Comparison of ENCODE assay signal across 27 cellular contexts in genomic region chr5:181138258-181138657, GRCh38. TPM values are rescaled to one million over a fixed set of nuclear protein-coding genes. Genes with fewer than 3 reads are reported as not detected.
DNase-seq lines count a peak whose midpoint lies in the region; ATAC-seq and TF ChIP-seq lines count a peak whose summit lies in the region.
"Had no signal": no experiment of that assay in that cellular context is flagged by ENCODE, and none has a peak within 500 bp of the region (broad histone marks: within the 10 kb centered on the region; RNA-seq: fewer than 3 reads in every experiment).

No MANE protein-coding gene starts in this region.

- BruUV-seq in PC-9 (replicated peaks; lab: Mats Ljungman, UMichigan): no TSS peak

- H3F3A ChIP-seq in PC-9 (ENCODE audit: insufficient read depth, low read depth): peaks cover 6% of the 10 kb centered on the region; the same call in 1 of the 2 replicates

- H3K79me2 ChIP-seq in PC-9 (ENCODE audit: low read depth) (no peaks in the 10 kb centered on the region), trophoblast cell (ENCODE audit: control insufficient read depth, insufficient read depth, low read length, poor library complexity) (no peaks in the 10 kb centered on the region)

- H3K14ac ChIP-seq in trophoblast cell (ENCODE audit: low read length): no peak overlapping the region

- H2AK5ac ChIP-seq in trophoblast cell (ENCODE audit: low read length): no peak overlapping the region

- no peak overlapping the region for H3K18ac ChIP-seq in trophoblast cell (ENCODE audit: low read length)

- H4K8ac ChIP-seq in trophoblast cell (ENCODE audit: low read depth, low read length): no peak overlapping the region

- no peaks in the 10 kb centered on the region for H4K20me1 ChIP-seq in PC-9 (ENCODE audit: insufficient read depth)

- no peak overlapping the region for H3K27ac ChIP-seq in PC-9
- H3K27ac ChIP-seq in trophoblast cell (ENCODE audit: low read depth, low read length): no peak overlapping the region
- H3K27ac ChIP-seq: stomach, tibial nerve had no signal

- H3K9me3 ChIP-seq in PC-9 (ENCODE audit: insufficient read depth, low read depth) (0 out of 2 replicates have a peak, but pooled peaks cover 8% of the 10 kb centered on the region), trophoblast cell (ENCODE audit: insufficient read depth, low read depth, low read length) (peaks cover 9% of the 10 kb centered on the region), BE2C (no peaks in the 10 kb centered on the region)

- POLR2A ChIA-PET in PC-9 (lab: Charles Lee; ENCODE audit: unreplicated experiment): no interaction called here

- H3K27me3 ChIP-seq in PC-9 (ENCODE audit: insufficient read depth, low read depth) (no peaks in the 10 kb centered on the region), trophoblast cell (ENCODE audit: insufficient read depth, low read length) (no peaks in the 10 kb centered on the region), BE2C (peaks cover 7% of the 10 kb centered on the region; the same call in 1 of the 2 replicates)
- H3K27me3 ChIP-seq: tibial nerve had no signal

- H3K4me1 ChIP-seq in PC-9 (replicated peaks; ENCODE audit: insufficient read depth) (peaks cover 23% of the 10 kb centered on the region), trophoblast cell (ENCODE audit: control insufficient read depth in 1 of 2, insufficient read depth in 2 of 2, low read length in 2 of 2) (no peaks in the 10 kb centered on the region), BE2C (no peaks in the 10 kb centered on the region)
- H3K4me1 ChIP-seq: stomach, tibial nerve had no signal

- no peak overlapping the region for H3K4ac ChIP-seq in trophoblast cell (ENCODE audit: low read depth, low read length)

- no peak for ATAC-seq in HG02623 (IDR thresholded peaks at IDR 0.05; ENCODE audit: unreplicated experiment)
- ATAC-seq: activated CD8-positive, alpha-beta T cell treated with anti-CD3 and anti-CD28 coated beads, Interleukin-2, amount 10 ng/mL, durations not matched to agents 7 days and 5 days; sciatic nerve had no signal

- H2AFZ ChIP-seq in PC-9 (no peak overlapping the region), trophoblast cell (ENCODE audit: insufficient read depth, low read length, poor library complexity) (no peak overlapping the region)

- CTCF ChIA-PET in PC-9 (lab: Charles Lee): no interaction called here

- no peak overlapping the region for H4K91ac ChIP-seq in trophoblast cell (ENCODE audit: low read depth, low read length)

- H3K4me3 ChIP-seq in PC-9 (no peak overlapping the region), trophoblast cell (ENCODE audit: low read depth, low read length) (no peak overlapping the region), BE2C (ENCODE audit: low read depth, low read length) (no peak overlapping the region)
- H3K4me3 ChIP-seq: stomach, tibial nerve had no signal

- H3K9me2 ChIP-seq in PC-9 (ENCODE audit: insufficient read depth): no peaks in the 10 kb centered on the region

- H3K79me1 ChIP-seq in trophoblast cell (ENCODE audit: low read length): no peaks in the 10 kb centered on the region

- no peak overlapping the region for H4K12ac ChIP-seq in trophoblast cell (ENCODE audit: low read depth, low read length)

- H3K4me2 ChIP-seq in PC-9 (no peak overlapping the region), trophoblast cell (ENCODE audit: low read length) (no peak overlapping the region)

- DNase-seq in DMS53 (lab: John Stamatoyannopoulos, UW): peak; percentile 17
- DNase-seq in DMS53 treated with DMSO at 0.1 percent for 48 hours (lab: John Stamatoyannopoulos, UW; ENCODE audit: unreplicated experiment): no peak
- DNase-seq in PC-9: no peak
- peak; percentile 17 for DNase-seq in dermis blood vessel endothelial cell
- DNase-seq in trophoblast cell: peak; percentile 21 to 51
- DNase-seq in activated CD4-positive, alpha-beta T cell treated with anti-CD3 and anti-CD28 coated beads for 1 hour: no peak
- no peak for DNase-seq in BE2C
- DNase-seq: 8988T; activated CD4-positive, CD25-positive, alpha-beta regulatory T cell; activated CD8-positive, alpha-beta T cell treated with anti-CD3 and anti-CD28 coated beads, Interleukin-2, amount 10 ng/mL, durations not matched to agents 7 days and 5 days; activated gamma-delta T cell treated with Interleukin-2 at 50 U/mL for 16 hours; DND-41; NCI-H1417 treated with DMSO at 0.1 percent for 48 hours; nephron progenitor cell; NK-92 treated with Interleukin-12 subunit alpha and Interleukin-12 subunit beta, amount 100 ng/mL, for 24 hours; posterior cingulate gyrus; stomach; T-helper 9 cell had no signal

- H3K36me3 ChIP-seq in PC-9 (ENCODE audit: low read depth) (no peaks in the 10 kb centered on the region), trophoblast cell (ENCODE audit: control insufficient read depth in 1 of 2, insufficient read depth in 2 of 2, low read length in 2 of 2) (no peaks in the 10 kb centered on the region), BE2C (no peaks in the 10 kb centered on the region)
- H3K36me3 ChIP-seq: stomach, tibial nerve had no signal

- no CpG with 5 or more reads among the region's 5 CpGs for WGBS in trophoblast cell (ENCODE audit: extremely low coverage, insufficient coverage, insufficient read length)

- H2BK12ac ChIP-seq in trophoblast cell (ENCODE audit: low read length): no peak overlapping the region

- TF ChIP-seq CTCF in PC-9 (conservative IDR thresholded peaks at IDR 0.05) (peak; percentile 30; the same call in 1 of the 2 replicates), BE2C (IDR thresholded peaks at IDR 0.05; ENCODE audit: low read depth, low read length) (no peak)

- H3K23ac ChIP-seq in trophoblast cell (ENCODE audit: low read length): no peak overlapping the region

- H2BK120ac ChIP-seq in trophoblast cell (ENCODE audit: insufficient read depth, low read length, poor library complexity): no peak overlapping the region

- no peak overlapping the region for H2BK5ac ChIP-seq in trophoblast cell (ENCODE audit: low read depth, low read length, poor library complexity)

- H3K9ac ChIP-seq in trophoblast cell (ENCODE audit: low read length): no peak overlapping the region

- intact Hi-C loops in PC-9 (cut with micrococcal nuclease; ENCODE audit: unreplicated experiment): no loop called here

RNA-seq across cellular contexts. Expression of gene OR2V1, which starts 7.3 kb away (rescaled TPM):
- total RNA-seq in PC-9 (2021): not detected in 2 replicates
- total RNA-seq in dermis blood vessel endothelial cell: not detected in 2 replicates
- polyA plus RNA-seq in trophoblast cell (2013): not detected in 2 replicates
- polyA plus RNA-seq in BE2C (2012; ENCODE audit: insufficient read depth, insufficient read length, low read depth): not detected
- total RNA-seq: activated CD8-positive, alpha-beta T cell treated with anti-CD3 and anti-CD28 coated beads, Interleukin-2, amount 10 ng/mL, durations not matched to agents 7 days and 5 days; dermis microvascular lymphatic vessel endothelial cell; endothelial cell of umbilical vein; liver; mononuclear cell; NCI-H460; sciatic nerve; stomach; tibial nerve had no signal
- polyA plus RNA-seq: adipose tissue, endothelial cell of umbilical vein, liver, stomach had no signal

RNA-seq across cellular contexts. Expression of gene OR2V2, which starts 9.1 kb away (rescaled TPM):
- total RNA-seq in PC-9 (2021): not detected in 2 replicates
- total RNA-seq in dermis blood vessel endothelial cell: not detected in 2 replicates
- 0.04 TPM in 2 replicates for polyA plus RNA-seq in trophoblast cell (2013)
- not detected for polyA plus RNA-seq in BE2C (2012; ENCODE audit: insufficient read depth, insufficient read length, low read depth)
- total RNA-seq: activated CD8-positive, alpha-beta T cell treated with anti-CD3 and anti-CD28 coated beads, Interleukin-2, amount 10 ng/mL, durations not matched to agents 7 days and 5 days; dermis microvascular lymphatic vessel endothelial cell; endothelial cell of umbilical vein; liver; mononuclear cell; NCI-H460; sciatic nerve; stomach; tibial nerve had no signal
- polyA plus RNA-seq: adipose tissue, endothelial cell of umbilical vein, liver, stomach had no signal

Comparison
In these comparisons a context has a peak if more than half of its experiments do, and no peak if none do; other contexts are left out.
1. DNase-seq: peak in DMS53 (single experiment), dermis blood vessel endothelial cell (single experiment) and trophoblast cell (2 of 2); none in DMS53 treated with DMSO at 0.1 percent for 48 hours (single experiment), PC-9 (0 of 2), activated CD4-positive, alpha-beta T cell treated with anti-CD3 and anti-CD28 coated beads for 1 hour (single experiment) and BE2C (single experiment).